ENCODE assay signal across 8 cellular contexts in the genomic region with DNA sequence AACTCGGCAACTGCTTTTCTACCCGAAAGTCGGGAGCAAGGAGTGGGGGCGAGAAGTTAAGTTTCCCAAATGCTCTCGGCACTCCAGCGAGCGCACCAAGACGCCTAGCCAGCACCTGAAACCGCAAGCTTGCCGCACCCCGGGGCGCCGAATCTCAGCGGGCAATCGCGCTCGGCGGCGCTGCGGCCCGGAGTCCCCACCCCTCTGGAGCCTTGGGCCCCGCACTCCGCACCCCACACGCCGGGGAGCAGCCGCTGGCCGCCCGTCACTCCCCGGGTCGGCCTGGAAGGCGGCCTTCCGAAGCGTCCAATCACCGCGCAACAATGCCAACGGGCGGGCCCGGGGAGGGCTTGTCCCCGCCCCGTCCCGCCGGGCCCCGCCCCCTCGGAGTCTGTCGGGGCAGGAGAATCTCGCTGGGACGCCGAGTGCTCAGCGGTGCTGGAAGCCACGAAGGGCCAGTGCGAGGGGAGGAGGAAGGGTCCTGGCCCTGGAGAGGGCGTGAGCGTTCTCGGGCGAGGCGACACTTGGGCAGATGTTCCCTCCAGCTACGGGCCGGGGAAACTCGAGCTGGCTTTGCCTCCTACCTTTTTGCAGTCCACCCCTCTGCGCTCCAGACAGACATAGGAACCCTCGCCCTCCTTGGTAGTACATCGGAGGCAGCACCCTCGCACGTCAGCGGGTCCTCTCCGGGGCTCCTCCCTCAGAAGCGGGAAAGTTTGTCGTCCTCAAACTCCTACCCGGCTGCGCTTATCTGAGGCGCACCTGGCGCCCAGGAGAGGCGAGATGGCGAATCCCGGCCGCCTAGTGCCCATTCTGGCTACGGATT. TPM values are rescaled to one million over a fixed set of nuclear protein-coding genes. Genes with fewer than 3 reads are reported as not detected.
DNase-seq lines count a peak whose midpoint lies in the region; ATAC-seq and TF ChIP-seq lines count a peak whose summit lies in the region.

No MANE protein-coding gene starts in this region.

- peaks cover 40 to 62% of the 10 kb centered on the region in 2 donors for H3K27me3 ChIP-seq in duodenal mucosa (ENCODE audit: control insufficient read depth in 1 of 2, insufficient read depth in 2 of 2, low read length in 2 of 2)

- DNase-seq in AG09309 (ENCODE audit: low read depth) (no peak), NCI-H446 treated with DMSO at 0.1 percent for 48 hours (lab: John Stamatoyannopoulos, UW) (peak; percentile 62), lower leg skin (ENCODE audit: low spot score in 2 of 2) (peak; percentile 88 to 98)
- DNase-seq in activated CD4-positive, alpha-beta T cell treated with anti-CD3 and anti-CD28 coated beads, Interleukin-2, amount 50 U/mL, for 48 hours, result peak; percentile 83 to 85
- peak; percentile 53 for DNase-seq in stimulated activated CD4-positive, alpha-beta T cell treated with anti-CD3 and anti-CD28 coated beads, Interleukin-2, amount 100 ng/mL, for 4 hours (ENCODE audit: low read depth)

- H3K36me3 ChIP-seq in duodenal mucosa (ENCODE audit: control insufficient read depth in 1 of 2, insufficient read depth in 2 of 2, low read length in 2 of 2), result no peaks in the 10 kb centered on the region

- H3K9ac ChIP-seq in duodenal mucosa (ENCODE audit: low read depth in 1 of 2, low read length in 2 of 2), result peak overlapping the region in 1 of 2 donors; percentile 32

- ATAC-seq in GM19043 (IDR thresholded peaks at IDR 0.05; ENCODE audit: low read depth, unreplicated experiment) (peak; percentile 94), HG03280 (IDR thresholded peaks at IDR 0.05; ENCODE audit: unreplicated experiment) (peak; percentile 97)

- H3K4me1 ChIP-seq in duodenal mucosa (ENCODE audit: control insufficient read depth in 1 of 2, insufficient read depth in 2 of 2, low read length in 2 of 2), result peaks cover 9 to 12% of the 10 kb centered on the region in 2 donors

- no peaks in the 10 kb centered on the region for H3K9me3 ChIP-seq in duodenal mucosa (ENCODE audit: control insufficient read depth in 1 of 2, low read length in 2 of 2)

- H3K4me3 ChIP-seq in AG09309 (ENCODE audit: control insufficient read depth, low read depth, low read length), result peak overlapping the region; percentile 66
- peak overlapping the region; percentile 65 to 77 for H3K4me3 ChIP-seq in duodenal mucosa (ENCODE audit: low read depth in 1 of 2, low read length in 2 of 2)
- H3K4me3 ChIP-seq in lower leg skin (ENCODE audit: low read depth, poor library complexity, severe bottlenecking), result peak overlapping the region; percentile 71

- WGBS in lower leg skin, 2 donors, result 2% methylated on average over 40 to 48 of the region's 77 CpGs

- TF ChIP-seq POLR2A in lower leg skin (IDR thresholded peaks at IDR 0.05), result no peak

- intact Hi-C loops in lower leg skin (cut with DNase I; ENCODE audit: low total_unique reads), result no loop called here

- TF ChIP-seq CTCF in AG09309 (IDR thresholded peaks at IDR 0.05; ENCODE audit: control insufficient read depth, insufficient read depth, low read depth, low read length, missing control alignments) (no peak), lower leg skin (IDR thresholded peaks at IDR 0.05) (no peak)

- H3K27ac ChIP-seq in duodenal mucosa (ENCODE audit: low read depth, low read length), result no peak overlapping the region

RNA-seq across cellular contexts. Expression of a gene that starts 1.1 kb away (rescaled TPM):
- 10 to 100 TPM; 44.2 to 59.7 (median 50.7) TPM for total RNA-seq in lower leg skin
